In the genomic region with DNA sequence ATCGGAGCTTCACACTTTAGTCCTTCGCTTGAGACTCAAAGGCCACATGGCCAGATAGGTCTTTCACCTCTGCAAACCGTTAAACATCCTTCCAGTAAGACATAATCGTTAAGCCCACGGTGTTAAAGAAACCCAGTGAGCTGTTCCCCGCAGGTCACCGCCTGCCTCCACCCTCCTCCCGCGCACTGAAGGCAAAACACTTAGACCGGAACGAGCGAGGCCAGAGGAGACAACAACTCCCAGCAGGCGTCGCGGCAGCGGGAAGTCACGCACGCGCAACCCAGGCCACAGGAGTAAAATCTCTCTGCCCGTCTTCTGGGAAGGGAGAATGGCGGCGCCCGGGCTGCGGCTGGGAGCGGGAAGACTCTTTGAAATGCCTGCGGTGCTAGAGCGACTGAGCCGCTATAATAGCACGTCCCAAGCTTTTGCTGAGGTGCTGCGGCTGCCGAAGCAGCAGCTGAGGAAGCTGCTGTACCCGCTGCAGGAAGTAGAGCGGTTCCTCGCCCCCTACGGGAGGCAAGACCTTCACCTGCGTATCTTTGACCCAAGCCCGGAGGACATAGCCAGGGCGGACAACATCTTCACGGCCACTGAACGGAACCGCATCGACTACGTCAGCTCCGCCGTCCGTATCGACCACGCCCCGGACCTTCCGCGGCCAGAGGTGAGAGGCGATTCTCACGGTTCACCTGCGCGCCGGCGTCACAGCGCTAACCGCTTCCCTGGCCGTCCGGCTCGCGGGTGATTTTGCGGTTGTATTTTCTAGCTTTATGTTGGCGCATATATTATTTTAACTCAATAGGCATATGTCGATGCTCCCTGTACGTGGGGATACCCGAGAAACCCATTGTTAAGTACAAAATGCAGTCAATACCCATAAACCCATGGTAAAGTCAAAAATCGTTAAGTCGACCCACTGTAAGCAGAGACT, we compare ENCODE assay signal across 8 cellular contexts. TPM values are rescaled to one million over a fixed set of nuclear protein-coding genes. Genes with fewer than 3 reads are reported as not detected.
DNase-seq lines count a peak whose midpoint lies in the region; ATAC-seq and TF ChIP-seq lines count a peak whose summit lies in the region.

TSS of gene GTPBP8 (plus strand) at position 313 of the 931 bp plus-strand sequence. CDS start at position 329, 16 bp downstream.

- no peaks in the 10 kb centered on the region for H3K9me3 ChIP-seq in testis

- 0% methylated on average over 41 to 62 of the region's 70 CpGs for WGBS in testis, 2 donors

- H3K27ac ChIP-seq in testis = peak within 1 kb of the TSS; percentile 75 to 94

- peaks cover 3% of the 10 kb centered on the region for H3K4me1 ChIP-seq in testis

- ATAC-seq in HG02588 (IDR thresholded peaks at IDR 0.05; ENCODE audit: unreplicated experiment) (peak; percentile 94), SK-N-SH treated with all-trans-retinoic acid at 6 μM for 48 hours (peak; percentile 99), omental fat pad (ENCODE audit: low FRiP score) (peak; percentile 99)
- ATAC-seq in activated naive CD4-positive, alpha-beta T cell treated with anti-CD3 and anti-CD28 coated beads, Interleukin-2, amount 50 U/mL, for 72 hours = peak; percentile 91 to 92

- H3K27me3 ChIP-seq in testis = no peaks in the 10 kb centered on the region

- peak; percentile 87 for DNase-seq in NCI-H1092 (lab: John Stamatoyannopoulos, UW)
- peak; percentile 82 to 88 for DNase-seq in activated naive CD4-positive, alpha-beta T cell treated with anti-CD3 and anti-CD28 coated beads, Interleukin-2, amount 50 U/mL, for 72 hours (ENCODE audit: low spot score in 2 of 2)
- peak; percentile 89 for DNase-seq in glomerular visceral epithelial cell (ENCODE audit: extremely low spot score)
- peak; percentile 54 for DNase-seq in omental fat pad (ENCODE audit: low spot score)
- DNase-seq in testis = peak; percentile 95

- H3K9me3 Mint-ChIP-seq in activated naive CD4-positive, alpha-beta T cell treated with anti-CD3 and anti-CD28 coated beads, Interleukin-2, amount 50 U/mL, for 72 hours = no peaks in the 10 kb centered on the region

- peak within 1 kb of the TSS; percentile 70 to 95 for H3K27ac Mint-ChIP-seq in activated naive CD4-positive, alpha-beta T cell treated with anti-CD3 and anti-CD28 coated beads, Interleukin-2, amount 50 U/mL, for 72 hours

- intact Hi-C loops in testis (cut with DNase I; ENCODE audit: low total_unique reads) = no loop called here

- H3K36me3 ChIP-seq in testis (ENCODE audit: low read depth, missing control alignments) = no peaks in the 10 kb centered on the region

- TF ChIP-seq CTCF in omental fat pad (IDR thresholded peaks at IDR 0.05) (no peak), testis (IDR thresholded peaks at IDR 0.05) (peak in 1 of 3 experiments; percentile 7)

- peak within 1 kb of the TSS; percentile 80 for H3K4me3 ChIP-seq in GM08714 (ENCODE audit: low read length)
- H3K4me3 ChIP-seq in testis = peak within 1 kb of the TSS; percentile 70 to 85

- TF ChIP-seq POLR2A in testis (IDR thresholded peaks at IDR 0.05) = peak; percentile 14

- H3K36me3 Mint-ChIP-seq in activated naive CD4-positive, alpha-beta T cell treated with anti-CD3 and anti-CD28 coated beads, Interleukin-2, amount 50 U/mL, for 72 hours = peaks cover 8 to 17% of the 10 kb centered on the region in 2 donors

TF ChIP-seq in SK-N-SH treated with all-trans-retinoic acid at 6 μM for 48 hours, 23 proteins besides CTCF, POLR2A, EP300 and RAD21:
- TF ChIP-seq, protein P1, sequence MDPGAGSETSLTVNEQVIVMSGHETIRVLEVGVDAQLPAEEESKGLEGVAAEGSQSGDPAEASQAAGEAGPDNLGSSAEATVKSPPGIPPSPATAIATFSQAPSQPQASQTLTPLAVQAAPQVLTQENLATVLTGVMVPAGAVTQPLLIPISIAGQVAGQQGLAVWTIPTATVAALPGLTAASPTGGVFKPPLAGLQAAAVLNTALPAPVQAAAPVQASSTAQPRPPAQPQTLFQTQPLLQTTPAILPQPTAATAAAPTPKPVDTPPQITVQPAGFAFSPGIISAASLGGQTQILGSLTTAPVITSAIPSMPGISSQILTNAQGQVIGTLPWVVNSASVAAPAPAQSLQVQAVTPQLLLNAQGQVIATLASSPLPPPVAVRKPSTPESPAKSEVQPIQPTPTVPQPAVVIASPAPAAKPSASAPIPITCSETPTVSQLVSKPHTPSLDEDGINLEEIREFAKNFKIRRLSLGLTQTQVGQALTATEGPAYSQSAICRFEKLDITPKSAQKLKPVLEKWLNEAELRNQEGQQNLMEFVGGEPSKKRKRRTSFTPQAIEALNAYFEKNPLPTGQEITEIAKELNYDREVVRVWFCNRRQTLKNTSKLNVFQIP (CRISPR knock-in tag; IDR thresholded peaks at IDR 0.05; ENCODE audit: borderline replicate concordance, low read depth) = no peak
- TF ChIP-seq ZNF565 (CRISPR knock-in tag; conservative IDR thresholded peaks at IDR 0.05; ENCODE audit: low read depth) = no peak
- TF ChIP-seq ESRRG (CRISPR knock-in tag; IDR thresholded peaks at IDR 0.05) = no peak
- 0 out of 2 replicates have a peak, but pooled peaks have one; percentile 35 for TF ChIP-seq ZFP3 (CRISPR knock-in tag; IDR thresholded peaks at IDR 0.05)
- TF ChIP-seq, protein P2, sequence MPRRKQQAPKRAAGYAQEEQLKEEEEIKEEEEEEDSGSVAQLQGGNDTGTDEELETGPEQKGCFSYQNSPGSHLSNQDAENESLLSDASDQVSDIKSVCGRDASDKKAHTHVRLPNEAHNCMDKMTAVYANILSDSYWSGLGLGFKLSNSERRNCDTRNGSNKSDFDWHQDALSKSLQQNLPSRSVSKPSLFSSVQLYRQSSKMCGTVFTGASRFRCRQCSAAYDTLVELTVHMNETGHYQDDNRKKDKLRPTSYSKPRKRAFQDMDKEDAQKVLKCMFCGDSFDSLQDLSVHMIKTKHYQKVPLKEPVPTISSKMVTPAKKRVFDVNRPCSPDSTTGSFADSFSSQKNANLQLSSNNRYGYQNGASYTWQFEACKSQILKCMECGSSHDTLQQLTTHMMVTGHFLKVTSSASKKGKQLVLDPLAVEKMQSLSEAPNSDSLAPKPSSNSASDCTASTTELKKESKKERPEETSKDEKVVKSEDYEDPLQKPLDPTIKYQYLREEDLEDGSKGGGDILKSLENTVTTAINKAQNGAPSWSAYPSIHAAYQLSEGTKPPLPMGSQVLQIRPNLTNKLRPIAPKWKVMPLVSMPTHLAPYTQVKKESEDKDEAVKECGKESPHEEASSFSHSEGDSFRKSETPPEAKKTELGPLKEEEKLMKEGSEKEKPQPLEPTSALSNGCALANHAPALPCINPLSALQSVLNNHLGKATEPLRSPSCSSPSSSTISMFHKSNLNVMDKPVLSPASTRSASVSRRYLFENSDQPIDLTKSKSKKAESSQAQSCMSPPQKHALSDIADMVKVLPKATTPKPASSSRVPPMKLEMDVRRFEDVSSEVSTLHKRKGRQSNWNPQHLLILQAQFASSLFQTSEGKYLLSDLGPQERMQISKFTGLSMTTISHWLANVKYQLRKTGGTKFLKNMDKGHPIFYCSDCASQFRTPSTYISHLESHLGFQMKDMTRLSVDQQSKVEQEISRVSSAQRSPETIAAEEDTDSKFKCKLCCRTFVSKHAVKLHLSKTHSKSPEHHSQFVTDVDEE (CRISPR knock-in tag; IDR thresholded peaks at IDR 0.05) = peak; percentile 56; the same call in 1 of the 2 replicates
- no peak for TF ChIP-seq RARB (CRISPR knock-in tag; IDR thresholded peaks at IDR 0.05)
- TF ChIP-seq ISL1 (CRISPR knock-in tag; IDR thresholded peaks at IDR 0.05) = no peak
- no peak for TF ChIP-seq BACH2 (CRISPR knock-in tag; IDR thresholded peaks at IDR 0.05; ENCODE audit: borderline replicate concordance)
- no peak for TF ChIP-seq GLIS3 (CRISPR knock-in tag; IDR thresholded peaks at IDR 0.05)
- no peak for TF ChIP-seq OSR1 (CRISPR knock-in tag; IDR thresholded peaks at IDR 0.05)
- no peak for TF ChIP-seq ZC3H10 (CRISPR knock-in tag; IDR thresholded peaks at IDR 0.05)
TF ChIP-seq in SK-N-SH treated with all-trans-retinoic acid at 6 μM for 48 hours: peak in this region for 2.

RNA-seq across cellular contexts. Expression of gene GTPBP8, which starts in this region (rescaled TPM):
- total RNA-seq in activated naive CD4-positive, alpha-beta T cell treated with anti-CD3 and anti-CD28 coated beads, Interleukin-2, amount 50 U/mL, for 72 hours = 10 to 100 TPM; 21.6 to 30.8 TPM
- 10 to 100 TPM; 13.9 to 21.6 (median 17.2) TPM for total RNA-seq in omental fat pad
- total RNA-seq in testis = 10 to 100 TPM; 37.7 to 50.7 TPM
- 39.3 TPM for polyA plus RNA-seq in testis (ENCODE audit: insufficient read depth, low read depth, low replicate concordance)

Comparison
In these comparisons a context has a peak if more than half of its experiments do, and no peak if none do; other contexts are left out.
1. Peak in every context shown above with its lines: DNase-seq, ATAC-seq, H3K4me3 ChIP-seq and H3K27ac ChIP-seq.